Comparison of ENCODE assay signal across 16 cellular contexts in genomic region chr11:16793511-16793910, GRCh38. TPM values are rescaled to one million over a fixed set of nuclear protein-coding genes. Genes with fewer than 3 reads are reported as not detected.
DNase-seq lines count a peak whose midpoint lies in the region; ATAC-seq and TF ChIP-seq lines count a peak whose summit lies in the region.
"Had no signal": no experiment of that assay in that cellular context is flagged by ENCODE, and none has a peak within 500 bp of the region (broad histone marks: within the 10 kb centered on the region; RNA-seq: fewer than 3 reads in every experiment).

No MANE protein-coding gene starts in this region.

- no peak for ATAC-seq in HG03108 (IDR thresholded peaks at IDR 0.05; ENCODE audit: unreplicated experiment)
- ATAC-seq: Right ventricle myocardium inferior had no signal

- DNase-seq in M059J (ENCODE audit: low read depth) (peak; percentile 55), cerebellar cortex (ENCODE audit: low spot score) (peak; percentile 42), osteoblast (ENCODE audit: insufficient read length, low spot score, missing footprints) (peak; percentile 26), tibial nerve (ENCODE audit: low spot score in 2 of 2) (no peak), SW480 (ENCODE audit: low spot score) (no peak), DMS 273 treated with DMSO at 0.1 percent for 48 hours (lab: John Stamatoyannopoulos, UW) (no peak)
- DNase-seq: Calu3; CD4-positive, alpha-beta memory T cell; DMS79; NCI-H1417 treated with DMSO at 0.1 percent for 48 hours; NCI-H2081; NCI-H510A; NCI-H774 had no signal

- no peak overlapping the region for H3K4me2 ChIP-seq in osteoblast (ENCODE audit: insufficient read depth, low read length)

- H4K20me1 ChIP-seq in osteoblast (ENCODE audit: insufficient read depth, low read length): no peaks in the 10 kb centered on the region

- H3K4me1 ChIP-seq in osteoblast (ENCODE audit: insufficient read depth, low read length): peaks cover 38% of the 10 kb centered on the region
- peaks cover 0 to 43% (median 7%) of the 10 kb centered on the region in 4 donors for H3K4me1 ChIP-seq in tibial nerve
- H3K4me1 ChIP-seq: HAP-1 had no signal

- H3K27me3 ChIP-seq in osteoblast (ENCODE audit: insufficient read depth, low read length) (no peaks in the 10 kb centered on the region), tibial nerve (no peaks in the 10 kb centered on the region)

- TF ChIP-seq POLR2A in tibial nerve (IDR thresholded peaks at IDR 0.05): no peak

- H3K79me2 ChIP-seq in osteoblast (ENCODE audit: insufficient read depth, low read length): no peaks in the 10 kb centered on the region

- no peak overlapping the region for H3K27ac ChIP-seq in osteoblast (ENCODE audit: low read depth, low read length)
- H3K27ac ChIP-seq in tibial nerve: peak overlapping the region in 3 of 4 donors; percentile 28 to 89 (median 83)

- no peak overlapping the region for H2AFZ ChIP-seq in osteoblast (ENCODE audit: low read length)

- H3K9me3 ChIP-seq in osteoblast (ENCODE audit: low read depth, low read length) (no peaks in the 10 kb centered on the region), tibial nerve (no peaks in the 10 kb centered on the region)
- H3K9me3 ChIP-seq: HAP-1 had no signal

- H3K4me3 ChIP-seq in osteoblast (ENCODE audit: insufficient read depth, low read length): no peak overlapping the region
- no peak overlapping the region for H3K4me3 ChIP-seq in tibial nerve
- H3K4me3 ChIP-seq: HAP-1 had no signal

- TF ChIP-seq CTCF in osteoblast (IDR thresholded peaks at IDR 0.05; ENCODE audit: extremely low read depth, low read depth, low read length): no peak
- TF ChIP-seq CTCF in tibial nerve (IDR thresholded peaks at IDR 0.05): no peak

- WGBS in tibial nerve, 2 donors: 90 to 91% methylated on average over 3 of the region's 3 CpGs

- no peaks in the 10 kb centered on the region for H3K36me3 ChIP-seq in osteoblast (ENCODE audit: insufficient read depth, low read length)
- peaks cover 0 to 46% (median 0%) of the 10 kb centered on the region in 3 donors for H3K36me3 ChIP-seq in tibial nerve

- no peak for TF ChIP-seq EP300 in tibial nerve (IDR thresholded peaks at IDR 0.05)

RNA-seq across cellular contexts. Expression of gene C11orf58, which starts 55.1 kb away (rescaled TPM):
- total RNA-seq in M059J (2014; rRNA removed; shearing (Covaris generic)): 195 and 212 TPM in 2 replicates
- total RNA-seq in osteoblast (139 and 153 TPM in 2 replicates), tibial nerve (100 to 1,000 TPM; 136 to 170 (median 144) TPM)

Comparison
In these comparisons a context has a peak if more than half of its experiments do, and no peak if none do; other contexts are left out.
1. DNase-seq: peak in M059J (single experiment), cerebellar cortex (single experiment) and osteoblast (single experiment); none in tibial nerve (0 of 2), SW480 (single experiment) and DMS 273 treated with DMSO at 0.1 percent for 48 hours (single experiment).